In genomic region chr1:224831501-224831900, GRCh38 we compare ENCODE assay signal across 25 cellular contexts.
DNase-seq lines count a peak whose midpoint lies in the region; ATAC-seq, FAIRE-seq and TF ChIP-seq lines count a peak whose summit lies in the region.
"Had no signal": no experiment of that assay in that cellular context is flagged by ENCODE, and none has a peak within 500 bp of the region (broad histone marks: within the 10 kb centered on the region; RNA-seq: fewer than 3 reads in every experiment).

No MANE protein-coding gene starts in this region.

- intact Hi-C loops in K562 (cut with micrococcal nuclease): no loop called here

- H3K27me3 ChIP-seq in K562 (ENCODE audit: control insufficient read depth in 2 of 2, insufficient read depth in 2 of 2, low read length in 2 of 2): no peaks in the 10 kb centered on the region
- no peaks in the 10 kb centered on the region for H3K27me3 ChIP-seq in foreskin keratinocyte
- H3K27me3 ChIP-seq: BLaER1, Peyer's patch had no signal

- TF ChIP-seq RAD21 in K562 (CRISPR knock-in tag; conservative IDR thresholded peaks at IDR 0.05 in 1 of 2, IDR thresholded peaks at IDR 0.05 in 1 of 2): no peak

- no peak overlapping the region for H3K4me3 ChIP-seq in K562
- H3K4me3 ChIP-seq: A549, BLaER1, Peyer's patch had no signal

- H3K27ac ChIP-seq in K562 (ENCODE audit: extremely low read depth, low read depth, low read length) (no peak overlapping the region), foreskin keratinocyte (no peak overlapping the region)
- H3K27ac ChIP-seq: A549, BLaER1, Peyer's patch had no signal

- H3K79me2 ChIP-seq in K562 (ENCODE audit: control insufficient read depth, insufficient read depth, low read length): no peaks in the 10 kb centered on the region

- H3K9ac ChIP-seq in K562 (ENCODE audit: insufficient read depth in 1 of 2, low read depth in 2 of 2, low read length in 2 of 2): no peak overlapping the region
- H3K9ac ChIP-seq: BLaER1 had no signal

- in situ Hi-C loops in K562 (cut with MboI): no loop called here

- no peak overlapping the region for H2AFZ ChIP-seq in K562 (ENCODE audit: low read depth, low read length)

- POLR2A ChIA-PET in K562 (lab: Yijun Ruan, JAX): no interaction called here

- 0% methylated on average over 3 of the region's 3 CpGs for WGBS in K562 (ENCODE audit: insufficient coverage, low coverage, missing lambda C conversion rate)

- no peak for TF ChIP-seq POLR2A in K562 (conservative IDR thresholded peaks at IDR 0.05)

- H3K9me1 ChIP-seq in K562 (ENCODE audit: control insufficient read depth, insufficient read depth, low read length): no peaks in the 10 kb centered on the region

- TF ChIP-seq EP300 in K562 (IDR thresholded peaks at IDR 0.05; ENCODE audit: low read length): no peak

- TF ChIP-seq CTCF in K562 (IDR thresholded peaks at IDR 0.05 in 2 of 3, conservative IDR thresholded peaks at IDR 0.05 in 1 of 3; ENCODE audit: insufficient read depth in 2 of 3, low read depth in 1 of 3, low read length in 3 of 3) (no peak), foreskin keratinocyte (conservative IDR thresholded peaks at IDR 0.05) (no peak)

- CTCF ChIA-PET in K562 (lab: Yijun Ruan, JAX; ENCODE audit: low intra/inter-chr PET ratio): no interaction called here

- no peak for FAIRE-seq in K562 (lab: Jason Lieb, UNC)
- FAIRE-seq: A549, GM12892, GM18507, HTR-8/SVneo had no signal

- H3K9me3 ChIP-seq in K562 (replicated peaks; ENCODE audit: control insufficient read depth, insufficient read depth, low read depth, low read length): no peaks in the 10 kb centered on the region; the same call in 1 of the 2 replicates
- H3K9me3 ChIP-seq: Peyer's patch had no signal

- H3K4me1 ChIP-seq in K562 (replicated peaks in 1 of 2; ENCODE audit: control insufficient read depth in 2 of 2, insufficient read depth in 2 of 2, low read length in 2 of 2) (no peaks in the 10 kb centered on the region), foreskin keratinocyte (no peaks in the 10 kb centered on the region)
- H3K4me1 ChIP-seq: A549, BLaER1, Peyer's patch had no signal

- BruUV-seq in K562 (replicated peaks; lab: Mats Ljungman, UMichigan): no TSS peak

- H3K36me3 ChIP-seq in K562 (ENCODE audit: control insufficient read depth, insufficient read depth, low read length): no peaks in the 10 kb centered on the region
- H3K36me3 ChIP-seq: BLaER1, Peyer's patch had no signal

- H4K20me1 ChIP-seq in K562 (replicated peaks; ENCODE audit: control insufficient read depth, insufficient read depth, low read length): no peaks in the 10 kb centered on the region
- H4K20me1 ChIP-seq: BLaER1 had no signal

- DNase-seq in AG20443 (ENCODE audit: low spot score) (peak; percentile 55), M059J (ENCODE audit: low read depth) (peak; percentile 4), K562 (ENCODE audit: extremely low read depth in 1 of 4, low spot score in 3 of 4) (no peak), fibroblast of peridontal ligament (ENCODE audit: extremely low read depth) (peak; percentile 82), foreskin keratinocyte (no peak), RPMI8226 (no peak)
- no peak for DNase-seq in stimulated activated CD4-positive, alpha-beta T cell treated with anti-CD3 and anti-CD28 coated beads, Interleukin-4, amount 100 ng/mL, for 1 hour
- DNase-seq: CD4-positive, alpha-beta T cell; COR-L47; DND-41; GOT3; HCEC 1CT; Karpas-422; NCI-H1417; NCI-H187 treated with DMSO at 0.1 percent for 48 hours; NCI-H2107; NCI-H774; Peyer's patch had no signal

- ATAC-seq in K562: no peak
- ATAC-seq in foreskin keratinocyte: no peak
- ATAC-seq in HG02798 (IDR thresholded peaks at IDR 0.05; ENCODE audit: poor library complexity, unreplicated experiment): no peak
- ATAC-seq: A549, Right ventricle myocardium inferior had no signal

- no peak overlapping the region for H3K4me2 ChIP-seq in K562 (ENCODE audit: insufficient read depth, low read length)
- H3K4me2 ChIP-seq: A549, BLaER1 had no signal

TF ChIP-seq in K562, 482 proteins besides CTCF, POLR2A, EP300 and RAD21:
- TF ChIP-seq CREBBP (IDR thresholded peaks at IDR 0.05; ENCODE audit: low read depth, low read length): peak; percentile 60
- no peak for TF ChIP-seq DACH1 (IDR thresholded peaks at IDR 0.05; ENCODE audit: partially characterized antibody)
- TF ChIP-seq THAP7 (CRISPR knock-in tag; IDR thresholded peaks at IDR 0.05): no peak
- TF ChIP-seq ZNF592 (IDR thresholded peaks at IDR 0.05): no peak
- no peak for TF ChIP-seq HIVEP1 (CRISPR knock-in tag; IDR thresholded peaks at IDR 0.05)

Comparison
In these comparisons a context has a peak if more than half of its experiments do, and no peak if none do; other contexts are left out.
1. DNase-seq: peak in AG20443 (single experiment), M059J (single experiment) and fibroblast of peridontal ligament (single experiment); none in K562 (0 of 4), foreskin keratinocyte (0 of 2), stimulated activated CD4-positive, alpha-beta T cell treated with anti-CD3 and anti-CD28 coated beads, Interleukin-4, amount 100 ng/mL, for 1 hour (single experiment) and RPMI8226 (single experiment).